ENCODE assay signal across 1 cellular context in genomic region chr6:36683656-36684446, GRCh38.
TF ChIP-seq lines count a peak whose summit lies in the region.

No MANE protein-coding gene starts in this region.

TF ChIP-seq in HepG2, 621 proteins besides CTCF, POLR2A, EP300 and RAD21 (continued from another document and continues in another):
- TF ChIP-seq FOXP4 (CRISPR knock-in tag; IDR thresholded peaks at IDR 0.05) (peak; percentile 88), LRRFIP1 (CRISPR knock-in tag; conservative IDR thresholded peaks at IDR 0.05) (no peak), ZNF7 (CRISPR knock-in tag; IDR thresholded peaks at IDR 0.05) (no peak), XRCC5 (optimal IDR thresholded peaks at IDR 0.05; ENCODE audit: low read length) (no peak), ZBED4 (CRISPR knock-in tag; IDR thresholded peaks at IDR 0.05; ENCODE audit: borderline replicate concordance) (peak; percentile 54; the same call in 1 of the 2 replicates), ZNF605 (CRISPR knock-in tag; IDR thresholded peaks at IDR 0.05) (peak; percentile 61; the same call in 1 of the 2 replicates), ZNF784 (CRISPR knock-in tag; IDR thresholded peaks at IDR 0.05; ENCODE audit: borderline replicate concordance) (no peak; the same call in 1 of the 2 replicates), MIER3 (CRISPR knock-in tag; IDR thresholded peaks at IDR 0.05; ENCODE audit: borderline replicate concordance) (peak; percentile 69; the same call in 1 of the 2 replicates), ZNF782 (CRISPR knock-in tag; IDR thresholded peaks at IDR 0.05; ENCODE audit: borderline replicate concordance) (peak; percentile 83; the same call in 1 of the 2 replicates), SOX6 (IDR thresholded peaks at IDR 0.05) (no peak), SOX6 (CRISPR knock-in tag; IDR thresholded peaks at IDR 0.05) (peak; percentile 92), ZFP36 (IDR thresholded peaks at IDR 0.05; ENCODE audit: borderline replicate concordance, low read depth, low read length, partially characterized antibody) (peak; percentile 88), NR0B2 (CRISPR knock-in tag; IDR thresholded peaks at IDR 0.05) (peak; percentile 95), ARID5B (CRISPR knock-in tag; IDR thresholded peaks at IDR 0.05) (peak; percentile 85), ETS1 (CRISPR knock-in tag; IDR thresholded peaks at IDR 0.05) (no peak), AKNA (CRISPR knock-in tag; IDR thresholded peaks at IDR 0.05; ENCODE audit: borderline replicate concordance) (no peak), SMYD3 (CRISPR knock-in tag; IDR thresholded peaks at IDR 0.05) (peak; percentile 99), ZSCAN20 (CRISPR knock-in tag; IDR thresholded peaks at IDR 0.05; ENCODE audit: borderline replicate concordance) (0 out of 2 replicates have a peak, but pooled peaks have one; percentile 52), MXD1 (CRISPR knock-in tag; IDR thresholded peaks at IDR 0.05) (peak; percentile 72; the same call in 1 of the 2 replicates), ZNF704 (CRISPR knock-in tag; IDR thresholded peaks at IDR 0.05; ENCODE audit: borderline replicate concordance) (peak; percentile 85; the same call in 1 of the 2 replicates), ZBTB25 (CRISPR knock-in tag; IDR thresholded peaks at IDR 0.05) (peak; percentile 73; the same call in 1 of the 2 replicates), IKZF4 (CRISPR knock-in tag; IDR thresholded peaks at IDR 0.05; ENCODE audit: borderline replicate concordance, low read depth, not compliant biosample characterization) (peak; percentile 61), MATR3 (CRISPR knock-in tag; IDR thresholded peaks at IDR 0.05) (no peak)
